30 cellular contexts compared by ENCODE assay signal in the genomic region with DNA sequence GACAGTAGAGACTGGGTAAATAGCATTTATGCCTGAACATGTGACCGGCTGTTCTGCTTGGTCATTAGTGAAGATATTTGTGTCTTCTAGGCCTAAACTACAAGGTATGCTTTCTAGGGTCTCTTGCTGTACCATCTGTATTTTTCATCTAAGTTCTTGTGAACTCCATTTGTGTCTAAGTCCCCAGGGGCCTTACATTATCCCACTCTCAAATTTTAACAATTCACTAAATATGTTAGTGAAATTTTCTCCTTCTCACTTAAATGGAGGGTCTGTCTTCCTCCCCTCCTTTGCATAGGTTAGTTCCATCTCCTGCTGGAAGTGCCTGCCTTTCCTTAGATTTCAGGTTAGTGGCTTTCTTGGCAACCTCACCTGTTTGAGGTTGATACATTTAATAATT.
"Had no signal": no experiment of that assay in that cellular context is flagged by ENCODE, and none has a peak within 500 bp of the region (broad histone marks: within the 10 kb centered on the region; RNA-seq: fewer than 3 reads in every experiment).

No MANE protein-coding gene starts in this region.

- H3K27me3 ChIP-seq: neutrophil, pancreas, right lobe of liver, spleen, thyroid gland, tibial nerve, upper lobe of left lung, vagina had no signal

- H3K9me3 Mint-ChIP-seq: nephron progenitor cell; neural crest cell; stimulated activated memory B cell treated with anti-CD40 and anti-IgM and Interleukin-4, amounts not matched to agents 10 μg/mL and 1 μg/mL and 100 μg/mL, for 72 hours; stimulated activated naive CD8-positive, alpha-beta T cell treated with anti-CD3 and anti-CD28 coated beads, Interleukin-15, amount 100 ng/mL, for 72 hours had no signal

- H3K36me3 ChIP-seq: neutrophil, pancreas, right lobe of liver, spleen, thoracic aorta, thyroid gland, tibial nerve, upper lobe of left lung, vagina had no signal

- H3K27me3 Mint-ChIP-seq: natural killer cell treated with Interleukin-12 subunit alpha and Interleukin-12 subunit beta and Interleukin-15 and Interleukin-18, amount 100 ng/mL, for 72 hours; stimulated activated naive CD8-positive, alpha-beta T cell treated with anti-CD3 and anti-CD28 coated beads, Interleukin-15, amount 100 ng/mL, for 72 hours had no signal

- H3K4me3 ChIP-seq: pancreas, psoas muscle, right lobe of liver, skin epidermis, smooth muscle cell, spleen, thoracic aorta, thyroid gland, tibial nerve, upper lobe of left lung, vagina had no signal

- H3K4me1 Mint-ChIP-seq: naive thymus-derived CD8-positive, alpha-beta T cell; nephron progenitor cell; neural crest cell; stimulated activated memory B cell treated with anti-CD40 and anti-IgM and Interleukin-4, amounts not matched to agents 10 μg/mL and 1 μg/mL and 100 μg/mL, for 72 hours; stimulated activated naive CD8-positive, alpha-beta T cell treated with anti-CD3 and anti-CD28 coated beads, Interleukin-15, amount 100 ng/mL, for 72 hours had no signal

- H3K4me3 Mint-ChIP-seq: naive thymus-derived CD8-positive, alpha-beta T cell; natural killer cell treated with Interleukin-12 subunit alpha and Interleukin-12 subunit beta and Interleukin-15 and Interleukin-18, amount 100 ng/mL, for 72 hours; nephron progenitor cell; neural crest cell; stimulated activated memory B cell treated with anti-CD40 and anti-IgM and Interleukin-4, amounts not matched to agents 10 μg/mL and 1 μg/mL and 100 μg/mL, for 72 hours; stimulated activated naive CD8-positive, alpha-beta T cell treated with anti-CD3 and anti-CD28 coated beads, Interleukin-15, amount 100 ng/mL, for 72 hours had no signal

- H3K9me3 ChIP-seq: neutrophil, pancreas, psoas muscle, right lobe of liver, spleen, thoracic aorta, thyroid gland, tibial nerve, upper lobe of left lung, vagina had no signal

- DNase-seq: naive thymus-derived CD8-positive, alpha-beta T cell; nephron progenitor cell; nucleus accumbens; pancreas; psoas muscle; right cardiac atrium; right lobe of liver; spleen; stimulated activated CD4-positive, alpha-beta T cell treated with anti-CD3 and anti-CD28 coated beads, Interleukin-12 subunit alpha, Interleukin-12 subunit beta, amount 100 ng/mL, for 4 hours; stimulated activated CD4-positive, alpha-beta T cell treated with anti-CD3 and anti-CD28 coated beads, Interleukin-1b, Interleukin-23, amount 100 ng/mL, for 48 hours; stimulated activated CD4-positive, alpha-beta T cell treated with anti-CD3 and anti-CD28 coated beads, Interleukin-4, amount 100 ng/mL, for 1 hour; stimulated activated CD4-positive, alpha-beta T cell treated with anti-CD3 and anti-CD28 coated beads, Interleukin-4, amount 100 ng/mL, for 4 hours; stimulated activated CD8-positive, alpha-beta memory T cell treated with anti-CD3 and anti-CD28 coated beads, Interleukin-4, amount 100 ng/mL, for 48 hours; stimulated activated naive CD4-positive, alpha-beta T cell; stimulated activated naive CD8-positive, alpha-beta T cell treated with anti-CD3 and anti-CD28 coated beads, Interleukin-15, amount 100 ng/mL, for 72 hours; stimulated activated naive CD8-positive, alpha-beta T cell treated with anti-CD3 and anti-CD28 coated beads, Interleukin-15, Interleukin-2, amounts not matched to agents 100 U/mL and 50 U/mL, for 24 hours; thyroid gland; trophoblast cell; upper lobe of left lung had no signal

- H3K4me1 ChIP-seq: pancreas, psoas muscle, right lobe of liver, spleen, thyroid gland, tibial nerve, upper lobe of left lung, vagina had no signal

- FAIRE-seq: pancreas, urothelium cell line had no signal

- ATAC-seq: naive thymus-derived CD8-positive, alpha-beta T cell; natural killer cell treated with Interleukin-12 subunit alpha and Interleukin-12 subunit beta and Interleukin-15 and Interleukin-18, amount 100 ng/mL, for 72 hours; pancreas; psoas muscle; right cardiac atrium; right lobe of liver; stimulated activated memory B cell treated with anti-CD40 and anti-IgM and Interleukin-4, amounts not matched to agents 10 μg/mL and 1 μg/mL and 100 μg/mL, for 72 hours; stimulated activated naive CD8-positive, alpha-beta T cell treated with anti-CD3 and anti-CD28 coated beads, Interleukin-15, amount 100 ng/mL, for 72 hours; stimulated activated naive CD8-positive, alpha-beta T cell treated with anti-CD3 and anti-CD28 coated beads, Interleukin-15, Interleukin-2, amounts not matched to agents 100 U/mL and 50 U/mL, for 24 hours had no signal

- H3K36me3 Mint-ChIP-seq: naive thymus-derived CD8-positive, alpha-beta T cell; natural killer cell treated with Interleukin-12 subunit alpha and Interleukin-12 subunit beta and Interleukin-15 and Interleukin-18, amount 100 ng/mL, for 72 hours; stimulated activated memory B cell treated with anti-CD40 and anti-IgM and Interleukin-4, amounts not matched to agents 10 μg/mL and 1 μg/mL and 100 μg/mL, for 72 hours had no signal

- H3K27ac Mint-ChIP-seq: naive thymus-derived CD8-positive, alpha-beta T cell; natural killer cell treated with Interleukin-12 subunit alpha and Interleukin-12 subunit beta and Interleukin-15 and Interleukin-18, amount 100 ng/mL, for 72 hours; nephron progenitor cell; progenitor cell of endocrine pancreas; stimulated activated memory B cell treated with anti-CD40 and anti-IgM and Interleukin-4, amounts not matched to agents 10 μg/mL and 1 μg/mL and 100 μg/mL, for 72 hours had no signal

- H3K4me2 ChIP-seq: smooth muscle cell had no signal

- H3K27ac ChIP-seq: neutrophil, pancreas, psoas muscle, right lobe of liver, skin epidermis, spleen, thoracic aorta, thyroid gland, tibial nerve, upper lobe of left lung, vagina had no signal
